Comparison of ENCODE assay signal across 1 cellular context in genomic region chr16:30921459-30921747, GRCh38.
A peak's percentile ranks its signal among the peaks of the same experiment; 100 is the strongest.
TF ChIP-seq lines count a peak whose summit lies in the region.

No MANE protein-coding gene starts in this region.

TF ChIP-seq in K562, 482 proteins besides CTCF, POLR2A, EP300 and RAD21 (continued from another document):
- TF ChIP-seq CTCFL (IDR thresholded peaks at IDR 0.05; ENCODE audit: borderline replicate concordance, insufficient read depth, low read depth, low read length, poor library complexity, severe bottlenecking), result no peak
- no peak for TF ChIP-seq TFAM (CRISPR knock-in tag; conservative IDR thresholded peaks at IDR 0.05)
- TF ChIP-seq NFIX (CRISPR knock-in tag; IDR thresholded peaks at IDR 0.05; ENCODE audit: low read depth), result no peak
- no peak for TF ChIP-seq ZNF146 (CRISPR knock-in tag; IDR thresholded peaks at IDR 0.05; ENCODE audit: unreplicated experiment)
- TF ChIP-seq CBX1 (IDR thresholded peaks at IDR 0.05; ENCODE audit: low read depth), result no peak
- TF ChIP-seq PHTF2 (CRISPR knock-in tag; IDR thresholded peaks at IDR 0.05), result no peak
- TF ChIP-seq PREB (CRISPR knock-in tag; IDR thresholded peaks at IDR 0.05), result no peak
- no peak for TF ChIP-seq RBM39 (optimal IDR thresholded peaks at IDR 0.05; ENCODE audit: low read depth, low read length)
- no peak for TF ChIP-seq HDGF (IDR thresholded peaks at IDR 0.05)
- TF ChIP-seq NCOA2 (IDR thresholded peaks at IDR 0.05; ENCODE audit: partially characterized antibody in 2 of 2), result no peak
- no peak for TF ChIP-seq NFE2L1 (tag; IDR thresholded peaks at IDR 0.05; ENCODE audit: borderline replicate concordance, low read depth)
- no peak for TF ChIP-seq FUS (optimal IDR thresholded peaks at IDR 0.05; ENCODE audit: low read depth, low read length)
- no peak for TF ChIP-seq SLC30A9 (CRISPR knock-in tag; IDR thresholded peaks at IDR 0.05)
- TF ChIP-seq SOX6 (IDR thresholded peaks at IDR 0.05), result no peak
- TF ChIP-seq ELF1 (tag; IDR thresholded peaks at IDR 0.05), result peak; percentile 39; the same call in 1 of the 2 replicates
- TF ChIP-seq NBN (IDR thresholded peaks at IDR 0.05; ENCODE audit: low read depth), result no peak
- no peak for TF ChIP-seq RERE (CRISPR knock-in tag; IDR thresholded peaks at IDR 0.05; ENCODE audit: borderline replicate concordance)
- TF ChIP-seq EZH2 (IDR thresholded peaks at IDR 0.05; ENCODE audit: borderline replicate concordance, low read depth, low read length), result no peak
- no peak for TF ChIP-seq CGGBP1 (CRISPR knock-in tag; IDR thresholded peaks at IDR 0.05)
